Comparison of ENCODE assay signal across 18 cellular contexts in genomic region chr18:79911871-79912270, GRCh38. TPM values are rescaled to one million over a fixed set of nuclear protein-coding genes. Genes with fewer than 3 reads are reported as not detected.
DNase-seq lines count a peak whose midpoint lies in the region; ATAC-seq and TF ChIP-seq lines count a peak whose summit lies in the region.
"Had no signal": no experiment of that assay in that cellular context is flagged by ENCODE, and none has a peak within 500 bp of the region (broad histone marks: within the 10 kb centered on the region; RNA-seq: fewer than 3 reads in every experiment).

No MANE protein-coding gene starts in this region.

- H3K4me2 ChIP-seq in hepatocyte (no peak overlapping the region), neural progenitor cell (peak overlapping the region; percentile 76)

- no peaks in the 10 kb centered on the region for H3K9me2 ChIP-seq in hepatocyte (replicated peaks; ENCODE audit: insufficient read depth)

- H3K4me3 Mint-ChIP-seq in stimulated activated naive CD8-positive, alpha-beta T cell treated with anti-CD3 and anti-CD28 coated beads, Interleukin-15, Interleukin-2, amounts not matched to agents 100 ng/mL and 50 ng/mL, for 24 hours, result no peak overlapping the region
- H3K4me3 Mint-ChIP-seq in stimulated activated naive CD8-positive, alpha-beta T cell treated with anti-CD3 and anti-CD28 coated beads, Interleukin-15, amount 100 ng/mL, for 72 hours, result no peak overlapping the region
- no peak overlapping the region for H3K4me3 Mint-ChIP-seq in neural progenitor cell
- H3K4me3 Mint-ChIP-seq: activated CD4-positive, alpha-beta T cell treated with anti-CD3 and anti-CD28 coated beads, Interleukin-2, amount 10 ng/mL, durations not matched to agents 7 days and 5 days; memory B cell; neural crest cell had no signal

- H3K4me1 ChIP-seq in hepatocyte (ENCODE audit: insufficient read depth) (no peaks in the 10 kb centered on the region), neural progenitor cell (peaks cover 6% of the 10 kb centered on the region), vagina (peaks cover 8% of the 10 kb centered on the region)

- no peaks in the 10 kb centered on the region for H3K9me3 Mint-ChIP-seq in stimulated activated naive CD8-positive, alpha-beta T cell treated with anti-CD3 and anti-CD28 coated beads, Interleukin-15, Interleukin-2, amounts not matched to agents 100 ng/mL and 50 ng/mL, for 24 hours
- peaks cover 0 to 18% of the 10 kb centered on the region in 2 donors for H3K9me3 Mint-ChIP-seq in stimulated activated naive CD8-positive, alpha-beta T cell treated with anti-CD3 and anti-CD28 coated beads, Interleukin-15, amount 100 ng/mL, for 72 hours
- peaks cover 23% of the 10 kb centered on the region for H3K9me3 Mint-ChIP-seq in neural progenitor cell
- H3K9me3 Mint-ChIP-seq: memory B cell had no signal

- H3K4me1 Mint-ChIP-seq in stimulated activated naive CD8-positive, alpha-beta T cell treated with anti-CD3 and anti-CD28 coated beads, Interleukin-15, Interleukin-2, amounts not matched to agents 100 ng/mL and 50 ng/mL, for 24 hours (ENCODE audit: low read depth), result peaks cover 34% of the 10 kb centered on the region
- peaks cover 60% of the 10 kb centered on the region for H3K4me1 Mint-ChIP-seq in stimulated activated naive CD8-positive, alpha-beta T cell treated with anti-CD3 and anti-CD28 coated beads, Interleukin-15, amount 100 ng/mL, for 72 hours
- peaks cover 10% of the 10 kb centered on the region for H3K4me1 Mint-ChIP-seq in neural progenitor cell

- no peaks in the 10 kb centered on the region for H3F3A ChIP-seq in neural progenitor cell (ENCODE audit: low read depth)

- H3K27ac Mint-ChIP-seq in stimulated activated naive CD8-positive, alpha-beta T cell treated with anti-CD3 and anti-CD28 coated beads, Interleukin-15, Interleukin-2, amounts not matched to agents 100 ng/mL and 50 ng/mL, for 24 hours, result peak overlapping the region; percentile 5
- H3K27ac Mint-ChIP-seq in stimulated activated naive CD8-positive, alpha-beta T cell treated with anti-CD3 and anti-CD28 coated beads, Interleukin-15, amount 100 ng/mL, for 72 hours, result no peak overlapping the region
- H3K27ac Mint-ChIP-seq in neural progenitor cell, result no peak overlapping the region
- H3K27ac Mint-ChIP-seq: CD4-positive, alpha-beta memory T cell; memory B cell had no signal

- intact Hi-C loops in vagina (cut with DNase I), result no loop called here

- no peak for ATAC-seq in stimulated activated naive CD8-positive, alpha-beta T cell treated with anti-CD3 and anti-CD28 coated beads, Interleukin-15, amount 100 ng/mL, for 72 hours
- ATAC-seq in GM19035 (IDR thresholded peaks at IDR 0.05; ENCODE audit: unreplicated experiment) (no peak), HG02840 (IDR thresholded peaks at IDR 0.05; ENCODE audit: low FRiP score, unreplicated experiment) (no peak)
- ATAC-seq: K562 had no signal

- H3K27me3 ChIP-seq in hepatocyte (no peaks in the 10 kb centered on the region), neural progenitor cell (peaks cover 5% of the 10 kb centered on the region), vagina (no peaks in the 10 kb centered on the region)

- TF ChIP-seq CTCF in hepatocyte (IDR thresholded peaks at IDR 0.05; ENCODE audit: poor library complexity), result no peak
- TF ChIP-seq CTCF in neural progenitor cell (IDR thresholded peaks at IDR 0.05), result no peak
- no peak for TF ChIP-seq CTCF in vagina (IDR thresholded peaks at IDR 0.05)

- H3K4me3 ChIP-seq in hepatocyte (no peak overlapping the region), neural progenitor cell (peak overlapping the region; percentile 42), vagina (no peak overlapping the region)
- H3K4me3 ChIP-seq: K562 had no signal

- 100% methylated on average over 1 of the region's 10 CpGs for WGBS in hepatocyte (ENCODE audit: low lambda C conversion rate, missing lambda C conversion rate)

- H3K27me3 Mint-ChIP-seq in stimulated activated naive CD8-positive, alpha-beta T cell treated with anti-CD3 and anti-CD28 coated beads, Interleukin-15, Interleukin-2, amounts not matched to agents 100 ng/mL and 50 ng/mL, for 24 hours, result no peaks in the 10 kb centered on the region
- H3K27me3 Mint-ChIP-seq in stimulated activated naive CD8-positive, alpha-beta T cell treated with anti-CD3 and anti-CD28 coated beads, Interleukin-15, amount 100 ng/mL, for 72 hours, result no peaks in the 10 kb centered on the region
- no peaks in the 10 kb centered on the region for H3K27me3 Mint-ChIP-seq in neural progenitor cell (ENCODE audit: insufficient read depth, low read depth)
- H3K27me3 Mint-ChIP-seq: activated CD4-positive, alpha-beta T cell treated with anti-CD3 and anti-CD28 coated beads, Interleukin-2, amount 10 ng/mL, durations not matched to agents 7 days and 5 days; CD4-positive, alpha-beta memory T cell; memory B cell had no signal

- no peak for DNase-seq in stimulated activated naive CD8-positive, alpha-beta T cell treated with anti-CD3 and anti-CD28 coated beads, Interleukin-15, amount 100 ng/mL, for 72 hours
- peak; percentile 2 for DNase-seq in hepatocyte (ENCODE audit: low spot score)
- DNase-seq in neural progenitor cell (ENCODE audit: low spot score), result no peak
- peak; percentile 69 to 95 for DNase-seq in vagina (ENCODE audit: extremely low spot score in 2 of 2)
- no peak for DNase-seq in HPDE6-E6E7 (ENCODE audit: extremely low spot score)
- DNase-seq: CD4-positive, alpha-beta memory T cell; DMS79; erythroblast; MV-4-11; NCI-H187; SW 1271 had no signal

- no peak overlapping the region for H3K9ac ChIP-seq in neural progenitor cell

- H2AFZ ChIP-seq in hepatocyte (no peak overlapping the region), neural progenitor cell (replicated peaks) (no peak overlapping the region)

- H3K9me3 ChIP-seq in hepatocyte (ENCODE audit: low read depth) (no peaks in the 10 kb centered on the region), neural progenitor cell (ENCODE audit: low read depth) (no peaks in the 10 kb centered on the region), vagina (no peaks in the 10 kb centered on the region)

- peaks cover 5% of the 10 kb centered on the region for H3K79me2 ChIP-seq in hepatocyte
- H3K79me2 ChIP-seq in neural progenitor cell (ENCODE audit: low read depth), result no peaks in the 10 kb centered on the region

- TF ChIP-seq POLR2A in vagina (IDR thresholded peaks at IDR 0.05), result no peak

- H4K20me1 ChIP-seq in hepatocyte (ENCODE audit: insufficient read depth, poor library complexity, severe bottlenecking), result no peaks in the 10 kb centered on the region
- no peaks in the 10 kb centered on the region for H4K20me1 ChIP-seq in neural progenitor cell (ENCODE audit: low read depth)

- H3K36me3 ChIP-seq in hepatocyte (replicated peaks; ENCODE audit: insufficient read depth, low read depth) (no peaks in the 10 kb centered on the region), neural progenitor cell (no peaks in the 10 kb centered on the region), vagina (peaks cover 0 to 8% of the 10 kb centered on the region in 2 donors)

- peaks cover 50% of the 10 kb centered on the region for H3K36me3 Mint-ChIP-seq in stimulated activated naive CD8-positive, alpha-beta T cell treated with anti-CD3 and anti-CD28 coated beads, Interleukin-15, Interleukin-2, amounts not matched to agents 100 ng/mL and 50 ng/mL, for 24 hours (ENCODE audit: low read depth)
- H3K36me3 Mint-ChIP-seq in neural progenitor cell, result peaks cover 51% of the 10 kb centered on the region

- H3K27ac ChIP-seq in hepatocyte, result no peak overlapping the region
- H3K27ac ChIP-seq in neural progenitor cell, result no peak overlapping the region
- no peak overlapping the region for H3K27ac ChIP-seq in vagina

RNA-seq across cellular contexts. Expression of gene SLC66A2, which starts 39.6 kb away (rescaled TPM):
- total RNA-seq in hepatocyte (23.4 and 31.1 TPM in 2 replicates), neural progenitor cell (ENCODE audit: low replicate concordance) (5.8 and 22.3 TPM in 2 replicates), vagina (32.2 TPM)
- 36.5 and 36.9 TPM in 2 replicates for polyA plus RNA-seq in hepatocyte

RNA-seq across cellular contexts. Expression of gene HSBP1L1, which starts 52.6 kb away (rescaled TPM):
- 55.2 and 58.7 TPM in 2 replicates for total RNA-seq in hepatocyte
- 81.9 and 82.0 TPM in 2 replicates for polyA plus RNA-seq in hepatocyte
- total RNA-seq in neural progenitor cell (ENCODE audit: low replicate concordance), result 1.7 TPM in 1 of 2 replicates, not detected in the other
- 32.2 TPM for total RNA-seq in vagina
- total RNA-seq: K562 had no signal

Comparison
In these comparisons a context has a peak if more than half of its experiments do, and no peak if none do; other contexts are left out.
1. DNase-seq: peak in hepatocyte (single experiment) and vagina (2 of 2); none in stimulated activated naive CD8-positive, alpha-beta T cell treated with anti-CD3 and anti-CD28 coated beads, Interleukin-15, amount 100 ng/mL, for 72 hours (0 of 2), neural progenitor cell (single experiment) and HPDE6-E6E7 (single experiment).
2. RNA of gene HSBP1L1, which starts 52.6 kb away (total RNA-seq): 55.2 to 58.7 TPM in hepatocyte and 32.2 TPM in vagina (single experiment); 1.7 TPM in neural progenitor cell; every median in the first group is over 10 times any median in the second.